Comparison of ENCODE assay signal across 22 cellular contexts in genomic region chr14:104344815-104345214, GRCh38.
"Had no signal": no experiment of that assay in that cellular context is flagged by ENCODE, and none has a peak within 500 bp of the region (broad histone marks: within the 10 kb centered on the region; RNA-seq: fewer than 3 reads in every experiment).

No MANE protein-coding gene starts in this region.

- H3K9me3 Mint-ChIP-seq: central memory CD8-positive, alpha-beta T cell; neural progenitor cell; type B pancreatic cell had no signal

- H2AFZ ChIP-seq: neural progenitor cell had no signal

- H3K4me2 ChIP-seq: neural progenitor cell had no signal

- H3K4me1 ChIP-seq: ascending aorta, breast epithelium, left lung, neural progenitor cell, vagina had no signal

- H3K27ac Mint-ChIP-seq: activated naive CD8-positive, alpha-beta T cell; neural progenitor cell; type B pancreatic cell; WTC11 had no signal

- H3K9me3 ChIP-seq: adrenal gland, ascending aorta, breast epithelium, colonic mucosa, esophagus muscularis mucosa, left lung, testis, vagina had no signal

- ATAC-seq: left lung; naive thymus-derived CD4-positive, alpha-beta T cell; WTC11 had no signal

- H3K4me3 ChIP-seq: adrenal gland, ascending aorta, breast epithelium, colonic mucosa, dorsolateral prefrontal cortex, esophagus muscularis mucosa, left lung, lung, neural progenitor cell, testis, vagina had no signal

- H3K4me3 Mint-ChIP-seq: activated naive CD8-positive, alpha-beta T cell; central memory CD8-positive, alpha-beta T cell; naive thymus-derived CD4-positive, alpha-beta T cell; type B pancreatic cell; WTC11 had no signal

- H3K36me3 ChIP-seq: adrenal gland, ascending aorta, breast epithelium, colonic mucosa, esophagus muscularis mucosa, left lung, neural progenitor cell, vagina had no signal

- H3K4me1 Mint-ChIP-seq: central memory CD8-positive, alpha-beta T cell had no signal

- H3K36me3 Mint-ChIP-seq: activated naive CD8-positive, alpha-beta T cell; neural progenitor cell; type B pancreatic cell; WTC11 had no signal

- H3K27me3 ChIP-seq: adrenal gland, ascending aorta, colonic mucosa, testis, vagina had no signal

- H3K27ac ChIP-seq: adrenal gland, ascending aorta, breast epithelium, colonic mucosa, dorsolateral prefrontal cortex, esophagus muscularis mucosa, left lung, neural progenitor cell, testis, vagina had no signal

- H3K9ac ChIP-seq: neural progenitor cell had no signal

- DNase-seq: colonic mucosa; hippocampal formation; kidney glomerular epithelial cell; left lung; naive thymus-derived CD4-positive, alpha-beta T cell; retina; stimulated activated CD4-positive, alpha-beta T cell treated with anti-CD3 and anti-CD28 coated beads, Interleukin-2, amount 100 ng/mL, for 48 hours; stimulated activated CD8-positive, alpha-beta memory T cell treated with anti-CD3 and anti-CD28 coated beads, Interleukin-4, amount 100 ng/mL, for 48 hours; stimulated activated naive CD4-positive, alpha-beta T cell; testis had no signal
